14 cellular contexts compared by ENCODE assay signal in the genomic region with DNA sequence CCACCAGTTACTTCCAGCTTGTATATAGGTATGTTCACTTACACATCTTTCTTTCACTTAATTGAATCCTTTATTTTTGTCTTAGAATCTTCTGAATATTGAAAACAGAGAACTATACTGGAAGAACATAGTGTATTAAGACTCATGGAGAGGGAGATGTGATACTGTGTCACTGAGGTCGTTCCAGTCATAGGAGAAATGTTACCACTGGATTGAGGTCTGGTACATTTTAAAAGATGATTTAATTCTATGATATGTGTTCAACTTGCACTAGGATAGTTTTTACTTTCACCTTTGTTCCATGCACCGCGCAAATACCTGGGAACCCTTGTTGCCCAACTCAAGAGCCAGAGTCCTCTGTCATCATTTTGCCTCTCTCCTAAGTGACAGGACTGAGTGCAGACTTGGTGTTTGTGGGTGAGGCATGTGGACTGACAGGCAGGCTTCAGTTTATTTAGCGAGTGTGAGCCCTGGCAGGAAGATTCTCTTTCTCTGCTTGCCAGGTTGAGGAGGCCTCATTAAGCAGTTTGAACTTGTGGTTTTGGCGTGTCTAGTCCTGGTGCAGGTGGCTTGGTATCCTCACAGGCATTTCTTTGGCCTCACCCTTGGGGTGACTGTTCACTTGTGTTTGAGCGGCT.
DNase-seq lines count a peak whose midpoint lies in the region; ATAC-seq lines count a peak whose summit lies in the region.
"Had no signal": no experiment of that assay in that cellular context is flagged by ENCODE, and none has a peak within 500 bp of the region (broad histone marks: within the 10 kb centered on the region; RNA-seq: fewer than 3 reads in every experiment).

No MANE protein-coding gene starts in this region.

- H3K9me3 Mint-ChIP-seq in activated T-cell treated with anti-CD3 and anti-CD28 coated beads, Interleukin-2, amount 50 U/mL, for 24 hours, result no peaks in the 10 kb centered on the region
- no peaks in the 10 kb centered on the region for H3K9me3 Mint-ChIP-seq in activated T-helper 17 cell treated with anti-CD3 and anti-CD28 coated beads, Interleukin-2, amount 50 U/mL, for 72 hours

- H3K36me3 Mint-ChIP-seq in activated T-cell treated with anti-CD3 and anti-CD28 coated beads, Interleukin-2, amount 50 U/mL, for 24 hours (ENCODE audit: low read depth), result peaks cover 77% of the 10 kb centered on the region
- H3K36me3 Mint-ChIP-seq in activated T-helper 17 cell treated with anti-CD3 and anti-CD28 coated beads, Interleukin-2, amount 50 U/mL, for 72 hours (ENCODE audit: low read depth), result peaks cover 68% of the 10 kb centered on the region

- H3K4me3 ChIP-seq in right cardiac atrium (ENCODE audit: low read length), result no peak overlapping the region
- peak overlapping the region in 1 of 3 donors; percentile 15 for H3K4me3 ChIP-seq in skeletal muscle tissue (ENCODE audit: low read length in 3 of 3)
- H3K4me3 ChIP-seq: upper lobe of left lung had no signal

- H3K4me1 ChIP-seq in right cardiac atrium (ENCODE audit: control insufficient read depth, insufficient read depth, low read length) (peaks cover 14% of the 10 kb centered on the region), skeletal muscle tissue (ENCODE audit: control insufficient read depth in 3 of 3, insufficient read depth in 3 of 3, low read length in 3 of 3) (peaks cover 28 to 40% (median 38%) of the 10 kb centered on the region in 3 donors)

- peaks cover 0 to 4% (median 0%) of the 10 kb centered on the region in 3 donors for H3K36me3 ChIP-seq in skeletal muscle tissue (ENCODE audit: control insufficient read depth in 3 of 3, insufficient read depth in 3 of 3, low read length in 3 of 3)
- H3K36me3 ChIP-seq: brain microvascular endothelial cell had no signal

- intact Hi-C loops in right cardiac atrium (cut with DNase I), result no loop called here

- no peak for DNase-seq in activated T-cell treated with anti-CD3 and anti-CD28 coated beads, Interleukin-2, amount 50 U/mL, for 24 hours
- DNase-seq in activated T-cell treated with anti-CD3 and anti-CD28 coated beads, Interleukin-2, amount 50 U/mL, for 1 hour, result no peak
- DNase-seq in right cardiac atrium (no peak), NCI-H2196 treated with DMSO at 0.1 percent for 48 hours (lab: John Stamatoyannopoulos, UW; ENCODE audit: unreplicated experiment) (no peak), T-helper 2 cell (no peak)
- DNase-seq in stimulated activated naive CD4-positive, alpha-beta T cell (lab: John Stamatoyannopoulos, UW), result no peak
- DNase-seq: brain microvascular endothelial cell, DMS79 treated with DMSO at 0.1 percent for 48 hours, Kasumi-1, OCI-M1, T1000, upper lobe of left lung had no signal

- no peak overlapping the region for H3K4me3 Mint-ChIP-seq in activated T-cell treated with anti-CD3 and anti-CD28 coated beads, Interleukin-2, amount 50 U/mL, for 24 hours
- no peak overlapping the region for H3K4me3 Mint-ChIP-seq in activated T-helper 17 cell treated with anti-CD3 and anti-CD28 coated beads, Interleukin-2, amount 50 U/mL, for 72 hours

- peak overlapping the region in 1 of 3 donors; percentile 17 for H3K9ac ChIP-seq in skeletal muscle tissue (ENCODE audit: low read depth in 1 of 3, low read length in 3 of 3)

- H3K27me3 ChIP-seq in right cardiac atrium (ENCODE audit: control insufficient read depth, insufficient read depth), result no peaks in the 10 kb centered on the region
- no peaks in the 10 kb centered on the region for H3K27me3 ChIP-seq in skeletal muscle tissue (ENCODE audit: control insufficient read depth in 3 of 3, insufficient read depth in 3 of 3, low read length in 3 of 3)
- H3K27me3 ChIP-seq: brain microvascular endothelial cell, upper lobe of left lung had no signal

- ATAC-seq in activated T-helper 17 cell treated with anti-CD3 and anti-CD28 coated beads, Interleukin-2, amount 50 U/mL, for 72 hours (replicated peaks), result peak; percentile 42
- ATAC-seq in right cardiac atrium, result peak; percentile 25 to 67

- H3K27me3 Mint-ChIP-seq in activated T-cell treated with anti-CD3 and anti-CD28 coated beads, Interleukin-2, amount 50 U/mL, for 24 hours, result no peaks in the 10 kb centered on the region
- no peaks in the 10 kb centered on the region for H3K27me3 Mint-ChIP-seq in activated T-helper 17 cell treated with anti-CD3 and anti-CD28 coated beads, Interleukin-2, amount 50 U/mL, for 72 hours

- H3K27ac ChIP-seq in right cardiac atrium (ENCODE audit: low read length) (peak overlapping the region; percentile 53), skeletal muscle tissue (ENCODE audit: low read depth, low read length) (peak overlapping the region; percentile 54)
- H3K27ac ChIP-seq: brain microvascular endothelial cell, upper lobe of left lung had no signal

- H3K4me1 Mint-ChIP-seq in activated T-cell treated with anti-CD3 and anti-CD28 coated beads, Interleukin-2, amount 50 U/mL, for 24 hours (ENCODE audit: low read depth), result peaks cover 73% of the 10 kb centered on the region
- H3K4me1 Mint-ChIP-seq in activated T-helper 17 cell treated with anti-CD3 and anti-CD28 coated beads, Interleukin-2, amount 50 U/mL, for 72 hours, result peaks cover 37% of the 10 kb centered on the region

- H3K9me3 ChIP-seq in right cardiac atrium (ENCODE audit: control insufficient read depth, low read length), result no peaks in the 10 kb centered on the region
- H3K9me3 ChIP-seq in skeletal muscle tissue (ENCODE audit: control insufficient read depth in 3 of 3, low read length in 3 of 3), result no peaks in the 10 kb centered on the region
- H3K9me3 ChIP-seq: upper lobe of left lung had no signal

- whole genome bisulfite sequencing in right cardiac atrium, result 79% methylated on average over 6 of the region's 6 CpGs

- H3K27ac Mint-ChIP-seq in activated T-cell treated with anti-CD3 and anti-CD28 coated beads, Interleukin-2, amount 50 U/mL, for 24 hours, result peak overlapping the region; percentile 74
- peak overlapping the region; percentile 21 for H3K27ac Mint-ChIP-seq in activated T-helper 17 cell treated with anti-CD3 and anti-CD28 coated beads, Interleukin-2, amount 50 U/mL, for 72 hours
